19 cellular contexts compared by ENCODE assay signal in genomic region chr2:73964223-73964622, GRCh38. TPM values are rescaled to one million over a fixed set of nuclear protein-coding genes. Genes with fewer than 3 reads are reported as not detected.
A peak's percentile ranks its signal among the peaks of the same experiment; 100 is the strongest.
DNase-seq lines count a peak whose midpoint lies in the region; ATAC-seq and TF ChIP-seq lines count a peak whose summit lies in the region.
"Had no signal": no experiment of that assay in that cellular context is flagged by ENCODE, and none has a peak within 500 bp of the region (broad histone marks: within the 10 kb centered on the region; RNA-seq: fewer than 3 reads in every experiment).

No MANE protein-coding gene starts in this region.

- peaks cover 8% of the 10 kb centered on the region for H3K9me3 ChIP-seq in KOPT-K1 (ENCODE audit: insufficient read depth, low read length, poor library complexity, severe bottlenecking)
- H3K9me3 ChIP-seq in mucosa of descending colon: no peaks in the 10 kb centered on the region
- H3K9me3 ChIP-seq: esophagus squamous epithelium, suprapubic skin had no signal

- peaks cover 43% of the 10 kb centered on the region for H3K4me1 Mint-ChIP-seq in activated CD8-positive, alpha-beta T cell treated with anti-CD3 and anti-CD28 coated beads for 36 hours (ENCODE audit: low read depth)
- peaks cover 16% of the 10 kb centered on the region for H3K4me1 Mint-ChIP-seq in activated CD8-positive, alpha-beta T cell treated with anti-CD3 and anti-CD28 coated beads, Interleukin-2, amount 10 ng/mL, durations not matched to agents 7 days and 5 days (ENCODE audit: low read depth)
- peaks cover 52% of the 10 kb centered on the region for H3K4me1 Mint-ChIP-seq in dendritic cell treated with granulocyte-macrophage colony-stimulating factor and Interleukin-4, amounts not matched to agents 40 ng/mL and 50 ng/mL, for 4 days (ENCODE audit: low read depth)
- no peaks in the 10 kb centered on the region for H3K4me1 Mint-ChIP-seq in chondrocyte (ENCODE audit: low read depth)

- peaks cover 10% of the 10 kb centered on the region for H3K9me3 Mint-ChIP-seq in activated CD8-positive, alpha-beta T cell treated with anti-CD3 and anti-CD28 coated beads for 36 hours
- no peaks in the 10 kb centered on the region for H3K9me3 Mint-ChIP-seq in activated CD8-positive, alpha-beta T cell treated with anti-CD3 and anti-CD28 coated beads, Interleukin-2, amount 10 ng/mL, durations not matched to agents 7 days and 5 days (ENCODE audit: insufficient read depth)
- H3K9me3 Mint-ChIP-seq in dendritic cell treated with granulocyte-macrophage colony-stimulating factor and Interleukin-4, amounts not matched to agents 40 ng/mL and 50 ng/mL, for 4 days: peaks cover 10% of the 10 kb centered on the region
- H3K9me3 Mint-ChIP-seq in chondrocyte (ENCODE audit: low read depth): peaks cover 11% of the 10 kb centered on the region

- H3K4me3 Mint-ChIP-seq in activated CD8-positive, alpha-beta T cell treated with anti-CD3 and anti-CD28 coated beads for 36 hours: peak overlapping the region; percentile 15
- no peak overlapping the region for H3K4me3 Mint-ChIP-seq in activated CD8-positive, alpha-beta T cell treated with anti-CD3 and anti-CD28 coated beads, Interleukin-2, amount 10 ng/mL, durations not matched to agents 7 days and 5 days
- H3K4me3 Mint-ChIP-seq in dendritic cell treated with granulocyte-macrophage colony-stimulating factor and Interleukin-4, amounts not matched to agents 40 ng/mL and 50 ng/mL, for 4 days: no peak overlapping the region
- no peak overlapping the region for H3K4me3 Mint-ChIP-seq in chondrocyte (ENCODE audit: unreplicated experiment)

- TF ChIP-seq CTCF in activated CD8-positive, alpha-beta T cell treated with anti-CD3 and anti-CD28 coated beads for 36 hours (IDR thresholded peaks at IDR 0.05): no peak
- TF ChIP-seq CTCF in GM12865 (IDR thresholded peaks at IDR 0.05; ENCODE audit: insufficient read depth, low read depth, low read length, missing control alignments) (no peak), mucosa of descending colon (IDR thresholded peaks at IDR 0.05) (no peak), chondrocyte (IDR thresholded peaks at IDR 0.05) (no peak)

- H3K27me3 Mint-ChIP-seq in activated CD8-positive, alpha-beta T cell treated with anti-CD3 and anti-CD28 coated beads for 36 hours: no peaks in the 10 kb centered on the region
- H3K27me3 Mint-ChIP-seq in activated CD8-positive, alpha-beta T cell treated with anti-CD3 and anti-CD28 coated beads, Interleukin-2, amount 10 ng/mL, durations not matched to agents 7 days and 5 days (ENCODE audit: low read depth): no peaks in the 10 kb centered on the region
- H3K27me3 Mint-ChIP-seq in dendritic cell treated with granulocyte-macrophage colony-stimulating factor and Interleukin-4, amounts not matched to agents 40 ng/mL and 50 ng/mL, for 4 days: no peaks in the 10 kb centered on the region
- H3K27me3 Mint-ChIP-seq in chondrocyte (ENCODE audit: low read depth): no peaks in the 10 kb centered on the region

- H3K4me3 ChIP-seq in GM12865 (ENCODE audit: low read depth, low read length) (peak overlapping the region; percentile 26), mucosa of descending colon (no peak overlapping the region)
- H3K4me3 ChIP-seq: esophagus squamous epithelium, right atrium auricular region, suprapubic skin had no signal

- H3K4me1 ChIP-seq in mucosa of descending colon (ENCODE audit: low read depth): no peaks in the 10 kb centered on the region
- H3K4me1 ChIP-seq: right atrium auricular region had no signal

- DNase-seq in activated CD8-positive, alpha-beta T cell treated with anti-CD3 and anti-CD28 coated beads for 36 hours: no peak
- DNase-seq in activated CD8-positive, alpha-beta T cell treated with anti-CD3 and anti-CD28 coated beads, Interleukin-2, amount 10 ng/mL, durations not matched to agents 7 days and 5 days: no peak
- DNase-seq in GM12865 (ENCODE audit: low read depth) (no peak), mucosa of descending colon (no peak), chondrocyte (ENCODE audit: low spot score) (no peak), GM03348 (ENCODE audit: low spot score) (no peak)
- DNase-seq: esophagus squamous epithelium, Kasumi-1, kidney, mammary epithelial cell, NCI-H1930, NCI-H2227 treated with DMSO at 0.1 percent for 48 hours, NCI-H774, OCI-M1 had no signal

- H3K27ac Mint-ChIP-seq in activated CD8-positive, alpha-beta T cell treated with anti-CD3 and anti-CD28 coated beads for 36 hours: peak overlapping the region; percentile 83
- H3K27ac Mint-ChIP-seq in activated CD8-positive, alpha-beta T cell treated with anti-CD3 and anti-CD28 coated beads, Interleukin-2, amount 10 ng/mL, durations not matched to agents 7 days and 5 days: no peak overlapping the region
- H3K27ac Mint-ChIP-seq in dendritic cell treated with granulocyte-macrophage colony-stimulating factor and Interleukin-4, amounts not matched to agents 40 ng/mL and 50 ng/mL, for 4 days: peak overlapping the region; percentile 63
- no peak overlapping the region for H3K27ac Mint-ChIP-seq in chondrocyte (ENCODE audit: unreplicated experiment)

- intact Hi-C loops in activated CD8-positive, alpha-beta T cell treated with anti-CD3 and anti-CD28 coated beads for 36 hours (cut with micrococcal nuclease): no loop called here
- intact Hi-C loops in dendritic cell treated with granulocyte-macrophage colony-stimulating factor and Interleukin-4, amounts not matched to agents 40 ng/mL and 50 ng/mL, for 4 days (cut with micrococcal nuclease): no loop called here
- intact Hi-C loops in mucosa of descending colon (cut with DNase I, micrococcal nuclease): no loop called here

- H3K36me3 ChIP-seq in KOPT-K1 (ENCODE audit: insufficient read depth, low read length): peaks cover 8% of the 10 kb centered on the region
- no peaks in the 10 kb centered on the region for H3K36me3 ChIP-seq in mucosa of descending colon (ENCODE audit: low read depth)

- CTCF ChIA-PET in activated CD8-positive, alpha-beta T cell treated with anti-CD3 and anti-CD28 coated beads for 36 hours (lab: Charles Lee): interaction anchor here (1.0 to 1.5 kb wide), 4 partner anchors 16 to 56 kb away, joined by 3 to 4 read pairs (median 4); no protein-coding TSS in a partner anchor
- CTCF ChIA-PET in activated CD8-positive, alpha-beta T cell treated with anti-CD3 and anti-CD28 coated beads, Interleukin-2, amount 10 ng/mL, durations not matched to agents 7 days and 5 days (lab: Charles Lee): interaction anchor here (0.7 to 1.7 kb wide), 2 partner anchors 23 to 56 kb away, joined by 3 to 4 read pairs; no protein-coding TSS in a partner anchor

- peak; percentile 38 for ATAC-seq in activated CD8-positive, alpha-beta T cell treated with anti-CD3 and anti-CD28 coated beads for 36 hours
- no peak for ATAC-seq in activated CD8-positive, alpha-beta T cell treated with anti-CD3 and anti-CD28 coated beads, Interleukin-2, amount 10 ng/mL, durations not matched to agents 7 days and 5 days
- no peak for ATAC-seq in mucosa of descending colon
- ATAC-seq: Right ventricle myocardium inferior had no signal

- POLR2A ChIA-PET in activated CD8-positive, alpha-beta T cell treated with anti-CD3 and anti-CD28 coated beads for 36 hours (lab: Charles Lee): interaction anchor here (0.8 to 2.1 kb wide), 10 partner anchors 12 to 32 kb away, joined by 3 to 6 read pairs (median 4); no protein-coding TSS in a partner anchor
- POLR2A ChIA-PET in activated CD8-positive, alpha-beta T cell treated with anti-CD3 and anti-CD28 coated beads, Interleukin-2, amount 10 ng/mL, durations not matched to agents 7 days and 5 days (lab: Charles Lee): interaction anchor here (1.0 kb wide), 1 partner anchor 13 kb away, joined by 3 read pairs; no protein-coding TSS in a partner anchor

- peak overlapping the region; percentile 2 for H3K27ac ChIP-seq in KOPT-K1 (ENCODE audit: low read depth, low read length, poor library complexity, severe bottlenecking)
- H3K27ac ChIP-seq: esophagus squamous epithelium, right atrium auricular region, suprapubic skin had no signal

- H3K36me3 Mint-ChIP-seq in activated CD8-positive, alpha-beta T cell treated with anti-CD3 and anti-CD28 coated beads for 36 hours (ENCODE audit: low read depth): peaks cover 23% of the 10 kb centered on the region
- H3K36me3 Mint-ChIP-seq in activated CD8-positive, alpha-beta T cell treated with anti-CD3 and anti-CD28 coated beads, Interleukin-2, amount 10 ng/mL, durations not matched to agents 7 days and 5 days (ENCODE audit: low read depth): peaks cover 19% of the 10 kb centered on the region
- peaks cover 45% of the 10 kb centered on the region for H3K36me3 Mint-ChIP-seq in dendritic cell treated with granulocyte-macrophage colony-stimulating factor and Interleukin-4, amounts not matched to agents 40 ng/mL and 50 ng/mL, for 4 days (ENCODE audit: low read depth)
- H3K36me3 Mint-ChIP-seq in chondrocyte (ENCODE audit: low read depth): peaks cover 12% of the 10 kb centered on the region

RNA-seq across cellular contexts. Expression of gene TET3, which starts 20.5 kb away (rescaled TPM):
- 10 to 100 TPM; 15.5 to 16.4 TPM for total RNA-seq in activated CD8-positive, alpha-beta T cell treated with anti-CD3 and anti-CD28 coated beads for 36 hours
- 10 to 100 TPM; 20.4 to 20.9 TPM for total RNA-seq in activated CD8-positive, alpha-beta T cell treated with anti-CD3 and anti-CD28 coated beads, Interleukin-2, amount 10 ng/mL, durations not matched to agents 7 days and 5 days
- total RNA-seq in mucosa of descending colon: 10 to 100 TPM; 16.6 to 28.7 (median 21.9) TPM
- 13.1 to 32.2 TPM (median 31.8 TPM) in 3 replicates for total RNA-seq in chondrocyte

RNA-seq across cellular contexts. Expression of gene DGUOK, which starts 37.5 kb away (rescaled TPM):
- total RNA-seq in activated CD8-positive, alpha-beta T cell treated with anti-CD3 and anti-CD28 coated beads for 36 hours: 100 to 1,000 TPM in 1 of 2 experiments, 10 to 100 TPM in 1; 96.4 to 103 TPM
- total RNA-seq in activated CD8-positive, alpha-beta T cell treated with anti-CD3 and anti-CD28 coated beads, Interleukin-2, amount 10 ng/mL, durations not matched to agents 7 days and 5 days: 10 to 100 TPM; 71.5 to 72.1 TPM
- total RNA-seq in mucosa of descending colon: 10 to 100 TPM; 36.5 to 61.3 (median 57.8) TPM
- 58.1 to 60.8 TPM (median 58.9 TPM) in 3 replicates for total RNA-seq in chondrocyte

Comparison
In these comparisons a context has a peak if more than half of its experiments do, and no peak if none do; other contexts are left out.
1. H3K27ac Mint-ChIP-seq: peak in activated CD8-positive, alpha-beta T cell treated with anti-CD3 and anti-CD28 coated beads for 36 hours (single experiment) and dendritic cell treated with granulocyte-macrophage colony-stimulating factor and Interleukin-4, amounts not matched to agents 40 ng/mL and 50 ng/mL, for 4 days (single experiment); none in activated CD8-positive, alpha-beta T cell treated with anti-CD3 and anti-CD28 coated beads, Interleukin-2, amount 10 ng/mL, durations not matched to agents 7 days and 5 days (single experiment) and chondrocyte (single experiment).